Comparison of ENCODE assay signal across 8 cellular contexts in the genomic region with DNA sequence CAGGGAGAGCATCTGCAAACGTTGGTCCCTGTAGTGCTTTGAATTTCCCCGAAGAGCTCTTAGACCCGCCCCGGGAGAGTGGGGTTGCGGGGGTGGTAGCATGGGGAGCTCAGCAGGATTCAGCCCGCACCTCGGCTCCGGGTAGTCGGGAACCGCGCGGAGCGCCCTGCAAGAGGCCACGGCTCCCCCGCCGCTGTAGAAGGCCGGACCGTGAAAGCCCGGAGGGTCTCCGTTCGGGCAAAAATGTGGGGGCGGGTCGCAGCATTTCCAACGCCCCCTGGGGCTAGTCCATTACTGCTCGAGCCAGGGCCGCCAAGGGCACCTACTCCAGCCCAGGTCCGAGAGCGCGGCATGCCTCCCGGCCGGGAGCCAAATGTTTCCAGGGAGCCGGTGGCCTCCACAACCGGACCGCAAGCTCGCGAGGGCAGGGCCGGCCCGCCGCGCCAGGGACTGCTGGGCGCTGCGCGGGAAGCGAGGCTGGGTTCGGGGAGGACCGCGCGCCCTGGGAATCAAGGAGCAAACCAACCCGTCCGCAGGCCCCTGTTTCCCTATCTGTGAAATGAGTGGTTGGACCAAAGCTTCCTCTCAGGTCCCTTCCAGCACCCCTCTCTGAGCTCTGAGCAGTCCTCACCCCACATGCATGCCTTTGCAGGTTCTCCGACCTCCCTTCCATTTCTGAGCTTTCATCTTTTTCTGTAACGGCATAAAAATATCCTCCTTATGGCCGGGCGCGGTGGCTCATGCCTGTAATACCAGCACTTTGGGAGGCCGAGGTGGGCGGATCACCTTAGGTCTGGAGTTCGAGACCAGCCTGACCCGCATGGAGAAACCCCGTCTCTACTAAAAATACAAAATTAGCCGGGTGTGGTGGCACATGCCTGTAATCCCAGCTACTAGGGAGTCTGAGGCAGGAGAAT. TPM values are rescaled to one million over a fixed set of nuclear protein-coding genes. Genes with fewer than 3 reads are reported as not detected.
DNase-seq lines count a peak whose midpoint lies in the region; ATAC-seq, FAIRE-seq and TF ChIP-seq lines count a peak whose summit lies in the region.

No MANE protein-coding gene starts in this region.

- peak overlapping the region; percentile 97 for H3K4me3 ChIP-seq in AG10803 (ENCODE audit: low read length)
- peak overlapping the region; percentile 78 for H3K4me3 ChIP-seq in SJCRH30
- H3K4me3 ChIP-seq in keratinocyte (ENCODE audit: control insufficient read depth in 2 of 3, extremely low read depth in 1 of 3, insufficient read depth in 2 of 3, low read depth in 1 of 3, low read length in 3 of 3) = peak overlapping the region; percentile 73 to 80 (median 78)

- peak overlapping the region; percentile 75 for H3K9ac ChIP-seq in keratinocyte (ENCODE audit: control insufficient read depth, extremely low read depth, insufficient read depth, low read length)

- TF ChIP-seq CTCF in AG10803 (conservative IDR thresholded peaks at IDR 0.05; ENCODE audit: low read length) (no peak), keratinocyte (optimal IDR thresholded peaks at IDR 0.05 in 1 of 3, IDR thresholded peaks at IDR 0.05 in 1 of 3, conservative IDR thresholded peaks at IDR 0.05 in 1 of 3; ENCODE audit: extremely low read depth in 1 of 3, insufficient read depth in 2 of 3, low read length in 3 of 3) (no peak)

- H3K27me3 ChIP-seq in SJCRH30 = no peaks in the 10 kb centered on the region
- H3K27me3 ChIP-seq in keratinocyte (ENCODE audit: control insufficient read depth, extremely low read depth, insufficient read depth, low read length) = no peaks in the 10 kb centered on the region

- H3K9me1 ChIP-seq in keratinocyte (ENCODE audit: control insufficient read depth, extremely low read depth, insufficient read depth, low read length) = no peaks in the 10 kb centered on the region

- FAIRE-seq in keratinocyte (lab: Jason Lieb, UNC) = no peak

- H3K4me1 ChIP-seq in SJCRH30 = peaks cover 17% of the 10 kb centered on the region
- peaks cover 18% of the 10 kb centered on the region for H3K4me1 ChIP-seq in keratinocyte (ENCODE audit: control insufficient read depth, extremely low read depth, insufficient read depth, low read length)

- peak overlapping the region; percentile 88 for H3K4me2 ChIP-seq in keratinocyte (ENCODE audit: control insufficient read depth, extremely low read depth, insufficient read depth, low read depth, low read length)

- peaks cover 8% of the 10 kb centered on the region for H4K20me1 ChIP-seq in keratinocyte (ENCODE audit: control insufficient read depth, extremely low read depth, insufficient read depth, low read length)

- DNase-seq in AG10803 (ENCODE audit: low read depth) (peak; percentile 45), GM19240 (ENCODE audit: insufficient read length, low spot score) (peak; percentile 58), SJCRH30 (peak in 1 of 2 experiments; percentile 39), caudate nucleus (lab: John Stamatoyannopoulos, UW) (peak in 32 of 61 donors; percentile 11 to 78 (median 55)), keratinocyte (ENCODE audit: low read depth, low spot score) (no peak), pons (ENCODE audit: low spot score) (no peak)
- peak; percentile 40 for DNase-seq in stimulated activated CD4-positive, alpha-beta T cell treated with anti-CD3 and anti-CD28 coated beads, Interleukin-12 subunit alpha, Interleukin-12 subunit beta, amount 100 ng/mL, for 4 hours

- H3K27ac ChIP-seq in SJCRH30 (peak overlapping the region; percentile 50), caudate nucleus (ENCODE audit: low read depth, low read length) (peak overlapping the region; percentile 94), keratinocyte (ENCODE audit: control insufficient read depth, insufficient read depth, low read length) (peak overlapping the region; percentile 40)

- H3K9me3 ChIP-seq in SJCRH30 (replicated peaks) (no peaks in the 10 kb centered on the region), keratinocyte (ENCODE audit: control insufficient read depth, low read depth, low read length) (no peaks in the 10 kb centered on the region)

- peak; percentile 22 for ATAC-seq in HG03280 (IDR thresholded peaks at IDR 0.05; ENCODE audit: unreplicated experiment)

- H3K36me3 ChIP-seq in SJCRH30 (no peaks in the 10 kb centered on the region), keratinocyte (ENCODE audit: control insufficient read depth in 2 of 2, extremely low read depth in 1 of 2, insufficient read depth in 2 of 2, low read length in 2 of 2) (no peaks in the 10 kb centered on the region)

- dilution Hi-C loops in keratinocyte (cut with MboI; ENCODE audit: extremely low pct_ligation_motif_present, low sequenced_read_pairs) = no loop called here

- peak overlapping the region; percentile 86 for H2AFZ ChIP-seq in keratinocyte (ENCODE audit: control insufficient read depth, low read length)

- H3K79me2 ChIP-seq in keratinocyte (ENCODE audit: control insufficient read depth, insufficient read depth, low read length) = peaks cover 7% of the 10 kb centered on the region

RNA-seq across cellular contexts. Expression of a gene that starts 0.8 kb away (rescaled TPM):
- 13.5 and 20.4 TPM in 2 replicates for total RNA-seq in SJCRH30 (2014; rRNA removed; shearing (Covaris generic))
- polyA plus RNA-seq in keratinocyte = 15.7 to 18.7 TPM (median 16.5 TPM) in 3 replicates
- polyA plus RNA-seq in keratinocyte (2011; ENCODE audit: low read depth) = 8.0 TPM
- polyA plus RNA-seq in keratinocyte (2011; cell fraction: cytosol; rRNA removed) = 4.9 and 5.4 TPM in 2 replicates
- 88.1 and 97.5 TPM in 2 replicates for polyA plus RNA-seq in keratinocyte (2011; cell fraction: nucleus; rRNA removed)
- 9.8 and 12.6 TPM in 2 replicates for polyA plus RNA-seq in keratinocyte (2012; ENCODE audit: low replicate concordance)
- polyA minus RNA-seq in keratinocyte = 20.5 to 37.5 TPM (median 37.3 TPM) in 3 replicates
- 8.8 TPM for polyA minus RNA-seq in keratinocyte (2011; cell fraction: cytosol; rRNA and poly(A)+ RNA removed)
- polyA minus RNA-seq in keratinocyte (2011; cell fraction: nucleus; rRNA and poly(A)+ RNA removed) = 30.6 and 41.7 TPM in 2 replicates

RNA-seq across cellular contexts. Expression of a gene that starts 6.0 kb away (rescaled TPM):
- total RNA-seq in SJCRH30 (2014; rRNA removed; shearing (Covaris generic)) = 16.7 and 19.4 TPM in 2 replicates
- polyA plus RNA-seq in keratinocyte = not detected in 3 replicates
- not detected for polyA plus RNA-seq in keratinocyte (2011; ENCODE audit: low read depth)
- polyA plus RNA-seq in keratinocyte (2011; cell fraction: cytosol; rRNA removed) = not detected in 2 replicates
- polyA plus RNA-seq in keratinocyte (2011; cell fraction: nucleus; rRNA removed) = not detected in 2 replicates
- not detected in 2 replicates for polyA plus RNA-seq in keratinocyte (2012; ENCODE audit: low replicate concordance)
- polyA minus RNA-seq in keratinocyte = not detected in 3 replicates
- polyA minus RNA-seq in keratinocyte (2011; cell fraction: cytosol; rRNA and poly(A)+ RNA removed) = not detected
- not detected in 2 replicates for polyA minus RNA-seq in keratinocyte (2011; cell fraction: nucleus; rRNA and poly(A)+ RNA removed)

RNA-seq across cellular contexts. Expression of a gene that starts 41.1 kb away (rescaled TPM):
- 46.0 and 51.1 TPM in 2 replicates for total RNA-seq in SJCRH30 (2014; rRNA removed; shearing (Covaris generic))
- polyA plus RNA-seq in keratinocyte = 45.5 to 62.3 TPM (median 49.5 TPM) in 3 replicates
- 14.6 TPM for polyA plus RNA-seq in keratinocyte (2011; ENCODE audit: low read depth)
- polyA plus RNA-seq in keratinocyte (2011; cell fraction: cytosol; rRNA removed) = 33.5 and 60.9 TPM in 2 replicates
- 86.7 and 102 TPM in 2 replicates for polyA plus RNA-seq in keratinocyte (2011; cell fraction: nucleus; rRNA removed)
- 27.2 and 63.9 TPM in 2 replicates for polyA plus RNA-seq in keratinocyte (2012; ENCODE audit: low replicate concordance)
- 34.3 to 67.8 TPM (median 43.6 TPM) in 3 replicates for polyA minus RNA-seq in keratinocyte
- 48.7 TPM for polyA minus RNA-seq in keratinocyte (2011; cell fraction: cytosol; rRNA and poly(A)+ RNA removed)
- 23.7 and 24.9 TPM in 2 replicates for polyA minus RNA-seq in keratinocyte (2011; cell fraction: nucleus; rRNA and poly(A)+ RNA removed)

RNA-seq across cellular contexts. Expression of a gene that starts 58.1 kb away (rescaled TPM):
- total RNA-seq in SJCRH30 (2014; rRNA removed; shearing (Covaris generic)) = 0.56 and 0.77 TPM in 2 replicates
- polyA plus RNA-seq in keratinocyte = not detected in 3 replicates
- not detected for polyA plus RNA-seq in keratinocyte (2011; ENCODE audit: low read depth)
- polyA plus RNA-seq in keratinocyte (2011; cell fraction: cytosol; rRNA removed) = not detected in 2 replicates
- not detected in 2 replicates for polyA plus RNA-seq in keratinocyte (2011; cell fraction: nucleus; rRNA removed)
- polyA plus RNA-seq in keratinocyte (2012; ENCODE audit: low replicate concordance) = not detected in 2 replicates
- not detected in 3 replicates for polyA minus RNA-seq in keratinocyte
- polyA minus RNA-seq in keratinocyte (2011; cell fraction: cytosol; rRNA and poly(A)+ RNA removed) = not detected
- polyA minus RNA-seq in keratinocyte (2011; cell fraction: nucleus; rRNA and poly(A)+ RNA removed) = not detected in 2 replicates

Comparison
In these comparisons a context has a peak if more than half of its experiments do, and no peak if none do; other contexts are left out.
1. DNase-seq: peak in AG10803 (single experiment), GM19240 (single experiment), caudate nucleus (32 of 61) and stimulated activated CD4-positive, alpha-beta T cell treated with anti-CD3 and anti-CD28 coated beads, Interleukin-12 subunit alpha, Interleukin-12 subunit beta, amount 100 ng/mL, for 4 hours (single experiment); none in keratinocyte (single experiment) and pons (single experiment).
2. H3K27ac ChIP-seq: peak in every context shown above with its lines; median percentile 94 in caudate nucleus; 50 in SJCRH30; 40 in keratinocyte.
3. Peak in every context shown above with its lines, with median percentiles within 50 percentile points of each other: H3K4me3 ChIP-seq.